Comparison of ENCODE assay signal across 1 cellular context in the genomic region with DNA sequence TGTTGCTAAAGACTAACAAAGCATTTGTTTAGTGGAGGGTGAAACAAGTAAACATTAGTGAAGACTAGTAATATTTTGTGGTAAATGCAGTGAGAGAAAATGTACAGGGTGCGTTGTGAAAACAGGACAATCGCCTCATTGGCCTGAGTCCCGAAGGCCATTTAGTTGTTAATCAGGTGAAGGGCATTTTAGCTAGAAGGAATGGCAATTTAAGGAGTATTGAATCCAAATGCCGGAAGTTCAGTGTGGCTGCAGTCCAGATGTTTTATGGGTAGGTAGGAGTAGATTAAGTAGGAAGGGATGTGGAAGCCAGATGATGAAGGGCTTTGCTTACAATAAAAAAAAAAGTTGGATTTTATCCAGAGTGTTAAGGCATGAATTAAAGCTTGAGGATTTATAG.
TF ChIP-seq lines count a peak whose summit lies in the region.

No MANE protein-coding gene starts in this region.

TF ChIP-seq in SK-N-SH, 30 proteins besides CTCF, POLR2A, EP300 and RAD21 (continued from another document):
- TF ChIP-seq, protein P1, sequence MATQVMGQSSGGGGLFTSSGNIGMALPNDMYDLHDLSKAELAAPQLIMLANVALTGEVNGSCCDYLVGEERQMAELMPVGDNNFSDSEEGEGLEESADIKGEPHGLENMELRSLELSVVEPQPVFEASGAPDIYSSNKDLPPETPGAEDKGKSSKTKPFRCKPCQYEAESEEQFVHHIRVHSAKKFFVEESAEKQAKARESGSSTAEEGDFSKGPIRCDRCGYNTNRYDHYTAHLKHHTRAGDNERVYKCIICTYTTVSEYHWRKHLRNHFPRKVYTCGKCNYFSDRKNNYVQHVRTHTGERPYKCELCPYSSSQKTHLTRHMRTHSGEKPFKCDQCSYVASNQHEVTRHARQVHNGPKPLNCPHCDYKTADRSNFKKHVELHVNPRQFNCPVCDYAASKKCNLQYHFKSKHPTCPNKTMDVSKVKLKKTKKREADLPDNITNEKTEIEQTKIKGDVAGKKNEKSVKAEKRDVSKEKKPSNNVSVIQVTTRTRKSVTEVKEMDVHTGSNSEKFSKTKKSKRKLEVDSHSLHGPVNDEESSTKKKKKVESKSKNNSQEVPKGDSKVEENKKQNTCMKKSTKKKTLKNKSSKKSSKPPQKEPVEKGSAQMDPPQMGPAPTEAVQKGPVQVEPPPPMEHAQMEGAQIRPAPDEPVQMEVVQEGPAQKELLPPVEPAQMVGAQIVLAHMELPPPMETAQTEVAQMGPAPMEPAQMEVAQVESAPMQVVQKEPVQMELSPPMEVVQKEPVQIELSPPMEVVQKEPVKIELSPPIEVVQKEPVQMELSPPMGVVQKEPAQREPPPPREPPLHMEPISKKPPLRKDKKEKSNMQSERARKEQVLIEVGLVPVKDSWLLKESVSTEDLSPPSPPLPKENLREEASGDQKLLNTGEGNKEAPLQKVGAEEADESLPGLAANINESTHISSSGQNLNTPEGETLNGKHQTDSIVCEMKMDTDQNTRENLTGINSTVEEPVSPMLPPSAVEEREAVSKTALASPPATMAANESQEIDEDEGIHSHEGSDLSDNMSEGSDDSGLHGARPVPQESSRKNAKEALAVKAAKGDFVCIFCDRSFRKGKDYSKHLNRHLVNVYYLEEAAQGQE (IDR thresholded peaks at IDR 0.05; ENCODE audit: low read depth, low read length) = no peak
- TF ChIP-seq, protein P2, sequence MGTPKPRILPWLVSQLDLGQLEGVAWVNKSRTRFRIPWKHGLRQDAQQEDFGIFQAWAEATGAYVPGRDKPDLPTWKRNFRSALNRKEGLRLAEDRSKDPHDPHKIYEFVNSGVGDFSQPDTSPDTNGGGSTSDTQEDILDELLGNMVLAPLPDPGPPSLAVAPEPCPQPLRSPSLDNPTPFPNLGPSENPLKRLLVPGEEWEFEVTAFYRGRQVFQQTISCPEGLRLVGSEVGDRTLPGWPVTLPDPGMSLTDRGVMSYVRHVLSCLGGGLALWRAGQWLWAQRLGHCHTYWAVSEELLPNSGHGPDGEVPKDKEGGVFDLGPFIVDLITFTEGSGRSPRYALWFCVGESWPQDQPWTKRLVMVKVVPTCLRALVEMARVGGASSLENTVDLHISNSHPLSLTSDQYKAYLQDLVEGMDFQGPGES (IDR thresholded peaks at IDR 0.05; ENCODE audit: low read depth, low read length) = no peak
- TF ChIP-seq TCF12 (IDR thresholded peaks at IDR 0.05) (peak; percentile 36), TAF1 (IDR thresholded peaks at IDR 0.05; ENCODE audit: borderline replicate concordance, low read depth, low read length) (no peak), RCOR1 (IDR thresholded peaks at IDR 0.05; ENCODE audit: low read length) (no peak)
TF ChIP-seq in SK-N-SH: peak in this region for 1.
